26 cellular contexts compared by ENCODE assay signal in genomic region chr2:20531633-20532262, GRCh38.
"Had no signal": no experiment of that assay in that cellular context is flagged by ENCODE, and none has a peak within 500 bp of the region (broad histone marks: within the 10 kb centered on the region; RNA-seq: fewer than 3 reads in every experiment).

No MANE protein-coding gene starts in this region.

- H3K4me3 Mint-ChIP-seq: activated B cell treated with CpG ODN at 0.5 μM for 24 hours; activated CD8-positive, alpha-beta T cell treated with anti-CD3 and anti-CD28 coated beads for 36 hours; activated naive CD4-positive, alpha-beta T cell treated with anti-CD3 and anti-CD28 coated beads, Interleukin-2, amount 50 U/mL, for 24 hours; activated naive CD8-positive, alpha-beta T cell treated with anti-CD3 and anti-CD28 coated beads, Interleukin-2, amount 50 U/mL, for 24 hours; activated T-cell treated with anti-CD3 and anti-CD28 coated beads, Interleukin-2, amount 50 U/mL, for 4 hours; activated T-helper 17 cell treated with anti-CD3 and anti-CD28 coated beads, Interleukin-2, amount 50 U/mL, for 72 hours; dendritic cell treated with granulocyte-macrophage colony-stimulating factor and Interleukin-4, amounts not matched to agents 40 ng/mL and 50 ng/mL, for 4 days; endodermal cell; naive thymus-derived CD8-positive, alpha-beta T cell; neural progenitor cell; T-cell; T-helper 2 cell treated with Interferon-gamma antibody and Interleukin-4, amounts not matched to agents 5 μg/mL and 100 μg/mL, for 36 hours had no signal

- H3K36me3 Mint-ChIP-seq: activated naive CD4-positive, alpha-beta T cell treated with anti-CD3 and anti-CD28 coated beads, Interleukin-2, amount 50 U/mL, for 24 hours; naive thymus-derived CD8-positive, alpha-beta T cell; neural progenitor cell; T-cell had no signal

- H3K4me1 Mint-ChIP-seq: activated naive CD4-positive, alpha-beta T cell treated with anti-CD3 and anti-CD28 coated beads, Interleukin-2, amount 50 U/mL, for 24 hours; activated naive CD8-positive, alpha-beta T cell treated with anti-CD3 and anti-CD28 coated beads, Interleukin-2, amount 50 U/mL, for 24 hours; activated T-helper 17 cell treated with anti-CD3 and anti-CD28 coated beads, Interleukin-2, amount 50 U/mL, for 72 hours; naive thymus-derived CD8-positive, alpha-beta T cell; T-cell had no signal

- H3K27ac ChIP-seq: foreskin keratinocyte, neural progenitor cell, sigmoid colon, suprapubic skin, tibial artery had no signal

- H3K27ac Mint-ChIP-seq: activated B cell treated with CpG ODN at 0.5 μM for 24 hours; activated CD8-positive, alpha-beta T cell treated with anti-CD3 and anti-CD28 coated beads for 36 hours; activated naive CD4-positive, alpha-beta T cell treated with anti-CD3 and anti-CD28 coated beads, Interleukin-2, amount 50 U/mL, for 24 hours; activated naive CD8-positive, alpha-beta T cell treated with anti-CD3 and anti-CD28 coated beads, Interleukin-2, amount 50 U/mL, for 24 hours; activated T-helper 17 cell treated with anti-CD3 and anti-CD28 coated beads, Interleukin-2, amount 50 U/mL, for 72 hours; dendritic cell treated with granulocyte-macrophage colony-stimulating factor and Interleukin-4, amounts not matched to agents 40 ng/mL and 50 ng/mL, for 4 days; endodermal cell; naive thymus-derived CD8-positive, alpha-beta T cell; T-cell; T-helper 2 cell treated with Interferon-gamma antibody and Interleukin-4, amounts not matched to agents 5 μg/mL and 100 μg/mL, for 36 hours had no signal

- FAIRE-seq: urothelium cell line had no signal

- H3K27me3 ChIP-seq: foreskin keratinocyte, neural progenitor cell, sigmoid colon, suprapubic skin had no signal

- ATAC-seq: activated CD8-positive, alpha-beta T cell treated with anti-CD3 and anti-CD28 coated beads for 36 hours; activated naive CD8-positive, alpha-beta T cell treated with anti-CD3 and anti-CD28 coated beads, Interleukin-2, amount 50 U/mL, for 24 hours; activated T-cell treated with anti-CD3 and anti-CD28 coated beads, Interleukin-2, amount 50 U/mL, for 4 hours; activated T-helper 17 cell treated with anti-CD3 and anti-CD28 coated beads, Interleukin-2, amount 50 U/mL, for 72 hours; esophagus mucosa; foreskin keratinocyte; naive thymus-derived CD8-positive, alpha-beta T cell; T-cell had no signal

- DNase-seq: activated B cell treated with CpG ODN at 0.5 μM for 24 hours; activated CD4-positive, alpha-beta T cell treated with anti-CD3 and anti-CD28 coated beads, Interleukin-2, amount 50 U/mL, for 1 hour; activated CD8-positive, alpha-beta T cell treated with anti-CD3 and anti-CD28 coated beads for 36 hours; activated gamma-delta T cell treated with Interleukin-2 at 50 U/mL for 16 hours; activated naive CD8-positive, alpha-beta T cell treated with anti-CD3 and anti-CD28 coated beads, Interleukin-2, amount 50 U/mL, for 24 hours; activated T-cell treated with anti-CD3 and anti-CD28 coated beads, Interleukin-2, amount 50 U/mL, for 4 hours; central memory CD4-positive, alpha-beta T cell; endodermal cell; foreskin keratinocyte; occipital lobe; sigmoid colon; stimulated activated CD4-positive, alpha-beta T cell treated with anti-CD3 and anti-CD28 coated beads, Interleukin-15, amount 100 ng/mL, for 24 hours; stimulated activated CD4-positive, alpha-beta T cell treated with anti-CD3 and anti-CD28 coated beads, Interleukin-2, amount 100 ng/mL, for 24 hours; stimulated activated naive CD4-positive, alpha-beta T cell; T-cell had no signal

- H3K4me3 ChIP-seq: neural progenitor cell, sigmoid colon, smooth muscle cell, suprapubic skin, tibial artery had no signal

- H3K36me3 ChIP-seq: neural progenitor cell, sigmoid colon, suprapubic skin, tibial artery had no signal

- H3K9me3 Mint-ChIP-seq: activated B cell treated with CpG ODN at 0.5 μM for 24 hours; activated CD8-positive, alpha-beta T cell treated with anti-CD3 and anti-CD28 coated beads for 36 hours; activated naive CD4-positive, alpha-beta T cell treated with anti-CD3 and anti-CD28 coated beads, Interleukin-2, amount 50 U/mL, for 24 hours; activated naive CD8-positive, alpha-beta T cell treated with anti-CD3 and anti-CD28 coated beads, Interleukin-2, amount 50 U/mL, for 24 hours; activated T-cell treated with anti-CD3 and anti-CD28 coated beads, Interleukin-2, amount 50 U/mL, for 4 hours; activated T-helper 17 cell treated with anti-CD3 and anti-CD28 coated beads, Interleukin-2, amount 50 U/mL, for 72 hours; dendritic cell treated with granulocyte-macrophage colony-stimulating factor and Interleukin-4, amounts not matched to agents 40 ng/mL and 50 ng/mL, for 4 days; endodermal cell; naive thymus-derived CD8-positive, alpha-beta T cell; neural progenitor cell; T-cell; T-helper 2 cell treated with Interferon-gamma antibody and Interleukin-4, amounts not matched to agents 5 μg/mL and 100 μg/mL, for 36 hours had no signal

- H3K27me3 Mint-ChIP-seq: activated naive CD4-positive, alpha-beta T cell treated with anti-CD3 and anti-CD28 coated beads, Interleukin-2, amount 50 U/mL, for 24 hours; activated naive CD8-positive, alpha-beta T cell treated with anti-CD3 and anti-CD28 coated beads, Interleukin-2, amount 50 U/mL, for 24 hours had no signal

- H3K9me3 ChIP-seq: sigmoid colon, suprapubic skin, tibial artery had no signal

- H3K4me1 ChIP-seq: foreskin keratinocyte had no signal
